14 cellular contexts compared by ENCODE assay signal in genomic region chr3:17979248-17979647, GRCh38.
DNase-seq lines count a peak whose midpoint lies in the region; ATAC-seq and TF ChIP-seq lines count a peak whose summit lies in the region.
"Had no signal": no experiment of that assay in that cellular context is flagged by ENCODE, and none has a peak within 500 bp of the region (broad histone marks: within the 10 kb centered on the region; RNA-seq: fewer than 3 reads in every experiment).

No MANE protein-coding gene starts in this region.

- H3K9me3 ChIP-seq in cardiac muscle cell (ENCODE audit: low read depth) (no peaks in the 10 kb centered on the region), heart left ventricle (no peaks in the 10 kb centered on the region)

- ATAC-seq in heart left ventricle (no peak), GM21515 (IDR thresholded peaks at IDR 0.05; ENCODE audit: unreplicated experiment) (no peak)
- ATAC-seq: stimulated activated effector memory CD8-positive, alpha-beta T cell treated with anti-CD3 and anti-CD28 coated beads, Interleukin-12 subunit alpha, Interleukin-12 subunit beta, amount 100 ng/mL, for 72 hours had no signal

- TF ChIP-seq CTCF in cardiac muscle cell (IDR thresholded peaks at IDR 0.05; ENCODE audit: low read depth, low read length): no peak
- TF ChIP-seq CTCF in heart left ventricle (IDR thresholded peaks at IDR 0.05): peak in 2 of 12 donors; percentile 5 to 13
- TF ChIP-seq CTCF in epithelial cell of esophagus (IDR thresholded peaks at IDR 0.05; ENCODE audit: insufficient read depth, low read depth, low read length, missing control alignments): peak; percentile 10

- no peaks in the 10 kb centered on the region for H3K27me3 ChIP-seq in cardiac muscle cell
- H3K27me3 ChIP-seq in heart left ventricle: peaks cover 0 to 4% (median 0%) of the 10 kb centered on the region in 9 donors

- H3K27ac ChIP-seq in cardiac muscle cell (no peak overlapping the region), heart left ventricle (no peak overlapping the region)
- H3K27ac ChIP-seq: C4-2B, PC-9, WERI-Rb-1 had no signal

- 46 to 53% (median 47%) methylated on average over 2 of the region's 2 CpGs for WGBS in heart left ventricle, 4 donors

- H3K4me3 ChIP-seq in cardiac muscle cell: no peak overlapping the region
- no peak overlapping the region for H3K4me3 ChIP-seq in heart left ventricle
- H3K4me3 ChIP-seq in epithelial cell of esophagus (ENCODE audit: low read length): no peak overlapping the region
- H3K4me3 ChIP-seq: PC-9 had no signal

- intact Hi-C loops in heart left ventricle (cut with DNase I): no loop called here

- H3K4me1 ChIP-seq in cardiac muscle cell (ENCODE audit: low read depth): peaks cover 10% of the 10 kb centered on the region
- H3K4me1 ChIP-seq in heart left ventricle: no peaks in the 10 kb centered on the region

- H3K36me3 ChIP-seq in cardiac muscle cell: no peaks in the 10 kb centered on the region
- H3K36me3 ChIP-seq in heart left ventricle: no peaks in the 10 kb centered on the region
- H3K36me3 ChIP-seq: WERI-Rb-1 had no signal

- TF ChIP-seq POLR2A in heart left ventricle (IDR thresholded peaks at IDR 0.05): no peak

- peak; percentile 9 to 47 for DNase-seq in cardiac muscle cell (ENCODE audit: low read depth in 1 of 2, low spot score in 1 of 2)
- DNase-seq in heart left ventricle: no peak
- DNase-seq in NCI-H69 (lab: John Stamatoyannopoulos, UW): peak; percentile 35
- peak; percentile 3 for DNase-seq in epithelial cell of esophagus (ENCODE audit: low read depth)
- peak; percentile 6 for DNase-seq in stromal cell of bone marrow (ENCODE audit: low read depth)
- DNase-seq in activated effector memory CD4-positive, alpha-beta T cell treated with Interleukin-2 at 50 U/mL for 16 hours: no peak
- no peak for DNase-seq in T1000 (lab: John Stamatoyannopoulos, UW)
- DNase-seq: naive B cell, NCI-H1092 treated with DMSO at 0.1 percent for 48 hours, PC-9, WERI-Rb-1 had no signal

Comparison
In these comparisons a context has a peak if more than half of its experiments do, and no peak if none do; other contexts are left out.
1. DNase-seq: peak in cardiac muscle cell (2 of 2), NCI-H69 (single experiment), epithelial cell of esophagus (single experiment) and stromal cell of bone marrow (single experiment); none in heart left ventricle (0 of 5), activated effector memory CD4-positive, alpha-beta T cell treated with Interleukin-2 at 50 U/mL for 16 hours (single experiment) and T1000 (single experiment).